Comparison of ENCODE assay signal across 15 cellular contexts in genomic region chr5:129101794-129102193, GRCh38. TPM values are rescaled to one million over a fixed set of nuclear protein-coding genes. Genes with fewer than 3 reads are reported as not detected.
DNase-seq lines count a peak whose midpoint lies in the region; ATAC-seq, FAIRE-seq and TF ChIP-seq lines count a peak whose summit lies in the region.
"Had no signal": no experiment of that assay in that cellular context is flagged by ENCODE, and none has a peak within 500 bp of the region (broad histone marks: within the 10 kb centered on the region; RNA-seq: fewer than 3 reads in every experiment).

No MANE protein-coding gene starts in this region.

- no peak overlapping the region for H4K5ac ChIP-seq in H1 (ENCODE audit: insufficient read length, low read depth, low read length)

- peaks cover 92% of the 10 kb centered on the region for H3K4me1 ChIP-seq in left ventricle myocardium inferior
- H3K4me1 ChIP-seq in H1 (replicated peaks in 1 of 4; ENCODE audit: control insufficient read depth in 3 of 4, insufficient read depth in 4 of 4, low read length in 3 of 4): peaks cover 0 to 4% (median 0%) of the 10 kb centered on the region in 4 experiments; a peak in 2 of 7 replicates
- H3K4me1 ChIP-seq in liver (ENCODE audit: control insufficient read depth in 4 of 4, insufficient read depth in 4 of 4, low read length in 3 of 4): peaks cover 6 to 29% (median 20%) of the 10 kb centered on the region in 4 donors
- no peaks in the 10 kb centered on the region for H3K4me1 ChIP-seq in uterus

- DNase-seq in left ventricle myocardium inferior: no peak
- DNase-seq in cardiac septum (ENCODE audit: low spot score): no peak
- no peak for DNase-seq in H1 (ENCODE audit: low read depth in 1 of 2, low spot score in 2 of 2)
- DNase-seq in uterus: no peak
- DNase-seq in DMS 273 treated with DMSO at 0.1 percent for 48 hours (lab: John Stamatoyannopoulos, UW): no peak
- DNase-seq: CD8-positive, alpha-beta T cell; COR-L47; DMS53; GF-D8; GM23248; H9 had no signal

- H3K4me2 ChIP-seq in H1 (ENCODE audit: insufficient read depth in 1 of 2, low read depth in 2 of 2, low read length in 2 of 2): no peak overlapping the region

- H3K56ac ChIP-seq in H1 (replicated peaks; ENCODE audit: insufficient read length, low read depth, low read length): no peak overlapping the region

- TF ChIP-seq POLR2A in H1 (IDR thresholded peaks at IDR 0.05; ENCODE audit: control extremely low read depth in 1 of 2, low read depth in 2 of 2, low read length in 2 of 2): no peak
- no peak for TF ChIP-seq POLR2A in uterus (IDR thresholded peaks at IDR 0.05)

- TF ChIP-seq EP300 in H1 (IDR thresholded peaks at IDR 0.05; ENCODE audit: borderline replicate concordance in 1 of 2, low read depth in 2 of 2, low read length in 2 of 2): no peak

- TF ChIP-seq RAD21 in H1 (IDR thresholded peaks at IDR 0.05 in 1 of 2, conservative IDR thresholded peaks at IDR 0.05 in 1 of 2; ENCODE audit: low read depth in 2 of 2, low read length in 2 of 2) (no peak), liver (IDR thresholded peaks at IDR 0.05) (no peak)

- H2AFZ ChIP-seq in H1 (ENCODE audit: low read length): no peak overlapping the region
- H2AFZ ChIP-seq: GM23248 had no signal

- H3K4me3 ChIP-seq in left ventricle myocardium inferior (no peak overlapping the region), H1 (ENCODE audit: extremely low read depth in 1 of 4, insufficient read depth in 2 of 4, low read depth in 3 of 4, low read length in 4 of 4) (no peak overlapping the region), liver (ENCODE audit: low read depth in 1 of 3, low read length in 3 of 3) (no peak overlapping the region), uterus (no peak overlapping the region)
- H3K4me3 ChIP-seq: GM23248 had no signal

- peaks cover 0 to 6% of the 10 kb centered on the region in 2 experiments for H4K20me1 ChIP-seq in H1 (replicated peaks in 1 of 2; ENCODE audit: control insufficient read depth in 1 of 2, insufficient read depth in 2 of 2, low read length in 2 of 2)

- no peak overlapping the region for H2AK5ac ChIP-seq in H1 (ENCODE audit: low read depth, low read length)

- H2BK5ac ChIP-seq in H1 (ENCODE audit: low read depth, low read length): no peak overlapping the region

- H3K9me3 ChIP-seq in left ventricle myocardium inferior (replicated peaks) (no peaks in the 10 kb centered on the region), H1 (ENCODE audit: insufficient read depth in 2 of 2, low read depth in 1 of 2, low read length in 1 of 2) (no peaks in the 10 kb centered on the region), liver (ENCODE audit: control insufficient read depth in 4 of 4, low read length in 3 of 4) (no peaks in the 10 kb centered on the region), uterus (no peaks in the 10 kb centered on the region)

- H2BK20ac ChIP-seq in H1 (ENCODE audit: low read length): no peak overlapping the region

- intact Hi-C loops in left ventricle myocardium inferior (cut with micrococcal nuclease) (no loop called here), cardiac septum (cut with DNase I) (no loop called here), uterus (cut with DNase I; ENCODE audit: low total_unique reads) (no loop called here)

- peaks cover 3 to 28% of the 10 kb centered on the region in 2 experiments; a peak in 2 of 4 replicates for H3K79me2 ChIP-seq in H1 (ENCODE audit: control insufficient read depth in 1 of 2, insufficient read depth in 2 of 2, low read length in 2 of 2)

- peak overlapping the region; percentile 14 for H3K4ac ChIP-seq in H1 (replicated peaks; ENCODE audit: insufficient read length, low read depth, low read length)

- H2BK15ac ChIP-seq in H1 (ENCODE audit: low read length): no peak overlapping the region

- H3K36me3 ChIP-seq in left ventricle myocardium inferior (peaks cover 14% of the 10 kb centered on the region), H1 (ENCODE audit: control insufficient read depth in 2 of 4, insufficient read depth in 4 of 4, low read length in 3 of 4) (no peaks in the 10 kb centered on the region), liver (ENCODE audit: control insufficient read depth in 4 of 4, insufficient read depth in 3 of 4, low read depth in 1 of 4, low read length in 3 of 4) (peaks cover 0 to 6% (median under 1%) of the 10 kb centered on the region in 4 donors), uterus (no peaks in the 10 kb centered on the region)

- no peak overlapping the region for H2BK12ac ChIP-seq in H1 (ENCODE audit: low read depth, low read length)

- H3K23ac ChIP-seq in H1 (ENCODE audit: insufficient read length): no peak overlapping the region

- no peak for ATAC-seq in GM21576 (IDR thresholded peaks at IDR 0.05; ENCODE audit: unreplicated experiment)
- ATAC-seq in activated CD4-positive, CD25-positive, alpha-beta regulatory T cell treated with anti-CD3 and anti-CD28 coated beads, Interleukin-2, amount 50 U/mL, for 24 hours: no peak
- ATAC-seq: CD8-positive, alpha-beta T cell had no signal

- CTCF ChIA-PET in H1 (lab: Charles Lee; ENCODE audit: partially characterized antibody): interaction anchor here (0.6 kb wide), 1 partner anchor 23 kb away, joined by 3 read pairs; no protein-coding TSS in a partner anchor

- no peak overlapping the region for H3K9ac ChIP-seq in H1 (replicated peaks in 1 of 4; ENCODE audit: extremely low read depth in 1 of 4, low read depth in 3 of 4, low read length in 3 of 4)
- no peak overlapping the region for H3K9ac ChIP-seq in liver (ENCODE audit: low read depth in 1 of 2, low read length in 2 of 2)
- H3K9ac ChIP-seq: GM23248 had no signal

- no peak overlapping the region for H3K14ac ChIP-seq in H1 (ENCODE audit: insufficient read length)

- no peaks in the 10 kb centered on the region for H3K27me3 ChIP-seq in left ventricle myocardium inferior (ENCODE audit: low read depth)
- no peaks in the 10 kb centered on the region for H3K27me3 ChIP-seq in H1 (replicated peaks in 1 of 4; ENCODE audit: control insufficient read depth in 3 of 4, extremely low read depth in 1 of 4, insufficient read depth in 3 of 4, low read length in 3 of 4)
- no peaks in the 10 kb centered on the region for H3K27me3 ChIP-seq in liver (ENCODE audit: control insufficient read depth in 4 of 4, insufficient read depth in 4 of 4, low read length in 3 of 4)
- no peaks in the 10 kb centered on the region for H3K27me3 ChIP-seq in uterus

- WGBS in H1 (ENCODE audit: extremely low coverage in 1 of 2, insufficient coverage in 1 of 2, insufficient read length in 1 of 2, insufficient replicate concordance in 2 of 2, low coverage in 1 of 2, low lambda C conversion rate in 2 of 2, missing lambda C conversion rate in 1 of 2), 2 experiments: 88% methylated on average over 2 of the region's 2 CpGs; no CpG with 5 or more reads in 1 of the 2 experiments
- 61% methylated on average over 2 of the region's 2 CpGs for WGBS in liver

- no peaks in the 10 kb centered on the region for H3K23me2 ChIP-seq in H1 (ENCODE audit: low read depth, low read length)

- no peaks in the 10 kb centered on the region for H3K79me1 ChIP-seq in H1 (ENCODE audit: low read depth, low read length)

- POLR2A ChIA-PET in H1 (lab: Charles Lee; ENCODE audit: partially characterized antibody): no interaction called here

- no peak overlapping the region for H4K91ac ChIP-seq in H1 (replicated peaks; ENCODE audit: insufficient read length, low read length)

- TF ChIP-seq CTCF in left ventricle myocardium inferior (IDR thresholded peaks at IDR 0.05; ENCODE audit: borderline replicate concordance) (no peak), H1 (IDR thresholded peaks at IDR 0.05; ENCODE audit: control extremely low read depth in 1 of 3, insufficient read depth in 1 of 3, low read depth in 1 of 3, low read length in 3 of 3) (no peak), liver (IDR thresholded peaks at IDR 0.05; ENCODE audit: low read depth, low read length, missing input control) (no peak), uterus (IDR thresholded peaks at IDR 0.05) (no peak)

- H4K8ac ChIP-seq in H1 (ENCODE audit: extremely low read depth, insufficient read depth, low read length): no peak overlapping the region

- H3K27ac ChIP-seq in left ventricle myocardium inferior (replicated peaks) (peak overlapping the region; percentile 36), H1 (ENCODE audit: low read depth, low read length) (no peak overlapping the region), liver (ENCODE audit: low read depth in 1 of 2, low read length in 2 of 2) (peak overlapping the region in 1 of 2 donors; percentile 29), uterus (peak overlapping the region; percentile 34 to 60)
- H3K27ac ChIP-seq: 22Rv1, GM23248 had no signal

- H2BK120ac ChIP-seq in H1 (replicated peaks; ENCODE audit: low read depth, low read length): no peak overlapping the region

- FAIRE-seq in H1 (lab: Jason Lieb, UNC): no peak

- no peak overlapping the region for H3K18ac ChIP-seq in H1 (ENCODE audit: extremely low read depth, low read length)

TF ChIP-seq in H1, 55 proteins besides CTCF, POLR2A, EP300 and RAD21 (continues in another document):
- TF ChIP-seq JUND (IDR thresholded peaks at IDR 0.05; ENCODE audit: low read length) (no peak), ZNF274 (IDR thresholded peaks at IDR 0.05; ENCODE audit: borderline replicate concordance, extremely low read depth, low read length) (no peak), CHD1 (IDR thresholded peaks at IDR 0.05; ENCODE audit: low read depth, low read length) (no peak), NRF1 (IDR thresholded peaks at IDR 0.05; ENCODE audit: low read depth, low read length) (no peak), MAFK (IDR thresholded peaks at IDR 0.05; ENCODE audit: low read depth, low read length) (no peak)

TF ChIP-seq in liver, 16 proteins besides CTCF, POLR2A, EP300 and RAD21:
- no peak for TF ChIP-seq HNF4G (IDR thresholded peaks at IDR 0.05)
- TF ChIP-seq JUND (IDR thresholded peaks at IDR 0.05): peak; percentile 11 to 43
- no peak for TF ChIP-seq YY1 (IDR thresholded peaks at IDR 0.05)
- peak; percentile 50 for TF ChIP-seq NR2F2 (IDR thresholded peaks at IDR 0.05)
- TF ChIP-seq FOXA2 (IDR thresholded peaks at IDR 0.05): no peak

RNA-seq across cellular contexts. Expression of gene ISOC1, which starts 7.2 kb away (rescaled TPM):
- total RNA-seq in left ventricle myocardium inferior: 112 TPM
- 73.7 TPM for total RNA-seq in cardiac septum
- total RNA-seq in H1 (2021; fragmentation: NEBNext Ultra II Directional; extraction: Animal tissue kit (Norgen Biotek cat#: 25700)): 27.7 and 30.3 TPM in 2 replicates
- polyA plus RNA-seq in H1 (2011; rRNA removed): 32.0 and 34.9 TPM in 2 replicates
- 34.1 TPM for polyA plus RNA-seq in H1 (2011; cell fraction: cytosol; rRNA removed)
- 25.5 TPM for polyA plus RNA-seq in H1 (2011; cell fraction: nucleus; rRNA removed)
- 22.6 to 30.8 TPM (median 24.0 TPM) in 4 replicates for polyA plus RNA-seq in H1 (2012, experiment 1 of 2)
- polyA plus RNA-seq in H1 (2012, experiment 2 of 2): 15.3 TPM
- 11.2 TPM for polyA plus RNA-seq in H1 (2013, experiment 1 of 2)
- 11.9 TPM for polyA plus RNA-seq in H1 (2013, experiment 2 of 2)
- polyA minus RNA-seq in H1 (2011; rRNA and poly(A)+ RNA removed): 19.9 and 23.4 TPM in 2 replicates
- polyA minus RNA-seq in H1 (2011; cell fraction: cytosol; rRNA and poly(A)+ RNA removed): 13.7 TPM
- 14.0 TPM for polyA minus RNA-seq in H1 (2011; cell fraction: nucleus; rRNA and poly(A)+ RNA removed)
- total RNA-seq in liver: 10 to 100 TPM; 34.1 to 46.5 TPM
- 10 to 100 TPM; 37.1 to 52.9 TPM for polyA plus RNA-seq in liver
- total RNA-seq in uterus: 100 to 1,000 TPM in 1 of 4 donors, 10 to 100 TPM in 3; 30.7 to 141 (median 71.5) TPM
